17 cellular contexts compared by ENCODE assay signal in genomic region chr14:93084402-93084801, GRCh38. TPM values are rescaled to one million over a fixed set of nuclear protein-coding genes. Genes with fewer than 3 reads are reported as not detected.
A peak's percentile ranks its signal among the peaks of the same experiment; 100 is the strongest.
DNase-seq lines count a peak whose midpoint lies in the region; ATAC-seq and TF ChIP-seq lines count a peak whose summit lies in the region.
"Had no signal": no experiment of that assay in that cellular context is flagged by ENCODE, and none has a peak within 500 bp of the region (broad histone marks: within the 10 kb centered on the region; RNA-seq: fewer than 3 reads in every experiment).

No MANE protein-coding gene starts in this region.

- CTCF ChIA-PET in CD8-positive, alpha-beta T cell (lab: Charles Lee) = interaction anchor here (0.8 kb wide), 1 partner anchor 29 kb away, joined by 3 read pairs; no protein-coding TSS in a partner anchor
- CTCF ChIA-PET in activated CD8-positive, alpha-beta T cell treated with anti-CD3 and anti-CD28 coated beads, Interleukin-2, amount 10 ng/mL, durations not matched to agents 7 days and 5 days (lab: Charles Lee) = interaction anchor here (0.7 to 4.7 kb wide), 3 partner anchors 11 to 30 kb away, joined by 3 to 30 read pairs (median 4); partner anchors contain the start of gene ITPK1

- peak overlapping the region; percentile 66 for H3K27ac Mint-ChIP-seq in activated naive CD8-positive, alpha-beta T cell
- H3K27ac Mint-ChIP-seq in activated naive CD8-positive, alpha-beta T cell treated with anti-CD3 and anti-CD28 coated beads for 36 hours = no peak overlapping the region
- peak overlapping the region; percentile 42 for H3K27ac Mint-ChIP-seq in CD8-positive, alpha-beta T cell
- H3K27ac Mint-ChIP-seq in activated CD8-positive, alpha-beta T cell treated with anti-CD3 and anti-CD28 coated beads, Interleukin-2, amount 10 ng/mL, durations not matched to agents 7 days and 5 days = peak overlapping the region; percentile 48
- peak overlapping the region; percentile 73 for H3K27ac Mint-ChIP-seq in memory B cell
- H3K27ac Mint-ChIP-seq: HFFc6 had no signal

- intact Hi-C loops in CD8-positive, alpha-beta T cell (cut with DNase I, micrococcal nuclease) = no loop called here

- no peaks in the 10 kb centered on the region for H3K9me3 ChIP-seq in CD8-positive, alpha-beta T cell (ENCODE audit: low read length)
- H3K9me3 ChIP-seq: BE2C had no signal

- no peaks in the 10 kb centered on the region for H3K27me3 Mint-ChIP-seq in activated naive CD8-positive, alpha-beta T cell
- no peaks in the 10 kb centered on the region for H3K27me3 Mint-ChIP-seq in activated naive CD8-positive, alpha-beta T cell treated with anti-CD3 and anti-CD28 coated beads for 36 hours
- H3K27me3 Mint-ChIP-seq in CD8-positive, alpha-beta T cell (ENCODE audit: low read depth) = no peaks in the 10 kb centered on the region
- H3K27me3 Mint-ChIP-seq in activated CD8-positive, alpha-beta T cell treated with anti-CD3 and anti-CD28 coated beads, Interleukin-2, amount 10 ng/mL, durations not matched to agents 7 days and 5 days (ENCODE audit: low read depth) = no peaks in the 10 kb centered on the region
- H3K27me3 Mint-ChIP-seq in memory B cell = no peaks in the 10 kb centered on the region

- H3K4me3 ChIP-seq in CD8-positive, alpha-beta T cell (ENCODE audit: low read depth, low read length) = no peak overlapping the region

- H3K4me1 ChIP-seq in CD8-positive, alpha-beta T cell (ENCODE audit: insufficient read depth, low read length) = peaks cover 54% of the 10 kb centered on the region
- H3K4me1 ChIP-seq: BE2C had no signal

- no peaks in the 10 kb centered on the region for H3K36me3 Mint-ChIP-seq in activated naive CD8-positive, alpha-beta T cell
- H3K36me3 Mint-ChIP-seq in activated naive CD8-positive, alpha-beta T cell treated with anti-CD3 and anti-CD28 coated beads for 36 hours = peaks cover 19% of the 10 kb centered on the region
- no peaks in the 10 kb centered on the region for H3K36me3 Mint-ChIP-seq in CD8-positive, alpha-beta T cell
- peaks cover 33% of the 10 kb centered on the region for H3K36me3 Mint-ChIP-seq in activated CD8-positive, alpha-beta T cell treated with anti-CD3 and anti-CD28 coated beads, Interleukin-2, amount 10 ng/mL, durations not matched to agents 7 days and 5 days (ENCODE audit: low read depth)
- H3K36me3 Mint-ChIP-seq in memory B cell = peaks cover 6% of the 10 kb centered on the region

- H3K9me3 Mint-ChIP-seq in activated naive CD8-positive, alpha-beta T cell (ENCODE audit: low read depth) = no peaks in the 10 kb centered on the region
- H3K9me3 Mint-ChIP-seq in activated naive CD8-positive, alpha-beta T cell treated with anti-CD3 and anti-CD28 coated beads for 36 hours = no peaks in the 10 kb centered on the region
- H3K9me3 Mint-ChIP-seq in CD8-positive, alpha-beta T cell = no peaks in the 10 kb centered on the region
- no peaks in the 10 kb centered on the region for H3K9me3 Mint-ChIP-seq in activated CD8-positive, alpha-beta T cell treated with anti-CD3 and anti-CD28 coated beads, Interleukin-2, amount 10 ng/mL, durations not matched to agents 7 days and 5 days (ENCODE audit: insufficient read depth)
- no peaks in the 10 kb centered on the region for H3K9me3 Mint-ChIP-seq in memory B cell
- H3K9me3 Mint-ChIP-seq: HFFc6 had no signal

- no peaks in the 10 kb centered on the region for H3K27me3 ChIP-seq in CD8-positive, alpha-beta T cell (ENCODE audit: insufficient read depth, low read length)
- H3K27me3 ChIP-seq: BE2C had no signal

- H3K4me3 Mint-ChIP-seq in activated naive CD8-positive, alpha-beta T cell = no peak overlapping the region
- H3K4me3 Mint-ChIP-seq in activated naive CD8-positive, alpha-beta T cell treated with anti-CD3 and anti-CD28 coated beads for 36 hours = no peak overlapping the region
- no peak overlapping the region for H3K4me3 Mint-ChIP-seq in CD8-positive, alpha-beta T cell
- peak overlapping the region; percentile 47 for H3K4me3 Mint-ChIP-seq in activated CD8-positive, alpha-beta T cell treated with anti-CD3 and anti-CD28 coated beads, Interleukin-2, amount 10 ng/mL, durations not matched to agents 7 days and 5 days
- H3K4me3 Mint-ChIP-seq in memory B cell = no peak overlapping the region
- H3K4me3 Mint-ChIP-seq: HFFc6 had no signal

- POLR2A ChIA-PET in CD8-positive, alpha-beta T cell (lab: Charles Lee) = no interaction called here
- POLR2A ChIA-PET in activated CD8-positive, alpha-beta T cell treated with anti-CD3 and anti-CD28 coated beads, Interleukin-2, amount 10 ng/mL, durations not matched to agents 7 days and 5 days (lab: Charles Lee) = interaction anchor here (1.0 to 1.1 kb wide), 2 partner anchors 19 to 29 kb away, joined by 3 to 4 read pairs; no protein-coding TSS in a partner anchor

- no peak for TF ChIP-seq CTCF in CD8-positive, alpha-beta T cell (IDR thresholded peaks at IDR 0.05)

- ATAC-seq in CD8-positive, alpha-beta T cell = no peak
- no peak for ATAC-seq in activated CD8-positive, alpha-beta T cell treated with anti-CD3 and anti-CD28 coated beads, Interleukin-2, amount 10 ng/mL, durations not matched to agents 7 days and 5 days
- ATAC-seq in memory B cell (ENCODE audit: low read depth) = no peak
- ATAC-seq: Panc1 had no signal

- no peak overlapping the region for H3K27ac ChIP-seq in CD8-positive, alpha-beta T cell (ENCODE audit: low read depth, low read length)

- no peaks in the 10 kb centered on the region for H3K36me3 ChIP-seq in CD8-positive, alpha-beta T cell (ENCODE audit: insufficient read depth, low read length)
- H3K36me3 ChIP-seq: BE2C had no signal

- DNase-seq in activated naive CD8-positive, alpha-beta T cell treated with anti-CD3 and anti-CD28 coated beads for 36 hours = no peak
- no peak for DNase-seq in CD8-positive, alpha-beta T cell
- DNase-seq in activated CD8-positive, alpha-beta T cell treated with anti-CD3 and anti-CD28 coated beads, Interleukin-2, amount 10 ng/mL, durations not matched to agents 7 days and 5 days = no peak
- no peak for DNase-seq in memory B cell (ENCODE audit: low spot score in 2 of 2)
- DNase-seq in activated gamma-delta T cell (lab: John Stamatoyannopoulos, UW) = no peak
- no peak for DNase-seq in GM03348 (ENCODE audit: low spot score)
- DNase-seq in DMS 273 treated with DMSO at 0.1 percent for 48 hours (lab: John Stamatoyannopoulos, UW) = no peak
- DNase-seq: 8988T, BE2C, HFFc6, NCI-H1092 treated with DMSO at 0.1 percent for 48 hours, NCI-H2081 treated with DMSO at 0.1 percent for 48 hours, NCI-H510A, NCI-H82, Right ventricle myocardium superior had no signal

- H3K4me1 Mint-ChIP-seq in activated naive CD8-positive, alpha-beta T cell (ENCODE audit: low read depth) = peaks cover 75% of the 10 kb centered on the region
- peaks cover 59% of the 10 kb centered on the region for H3K4me1 Mint-ChIP-seq in activated naive CD8-positive, alpha-beta T cell treated with anti-CD3 and anti-CD28 coated beads for 36 hours
- peaks cover 64% of the 10 kb centered on the region for H3K4me1 Mint-ChIP-seq in CD8-positive, alpha-beta T cell (ENCODE audit: low read depth)
- peaks cover 80% of the 10 kb centered on the region for H3K4me1 Mint-ChIP-seq in activated CD8-positive, alpha-beta T cell treated with anti-CD3 and anti-CD28 coated beads, Interleukin-2, amount 10 ng/mL, durations not matched to agents 7 days and 5 days (ENCODE audit: low read depth)
- peaks cover 47% of the 10 kb centered on the region for H3K4me1 Mint-ChIP-seq in memory B cell

RNA-seq across cellular contexts. Expression of gene ITPK1, which starts 31.3 kb away (rescaled TPM):
- 10 to 100 TPM; 87.0 to 87.4 TPM for total RNA-seq in activated naive CD8-positive, alpha-beta T cell treated with anti-CD3 and anti-CD28 coated beads for 36 hours
- 10 to 100 TPM; 24.9 to 27.9 TPM for total RNA-seq in CD8-positive, alpha-beta T cell
- 100 to 1,000 TPM; 103 to 107 TPM for total RNA-seq in activated CD8-positive, alpha-beta T cell treated with anti-CD3 and anti-CD28 coated beads, Interleukin-2, amount 10 ng/mL, durations not matched to agents 7 days and 5 days
